Comparison of ENCODE assay signal across 33 cellular contexts in genomic region chr6:131754088-131754487, GRCh38. TPM values are rescaled to one million over a fixed set of nuclear protein-coding genes. Genes with fewer than 3 reads are reported as not detected.
DNase-seq lines count a peak whose midpoint lies in the region; ATAC-seq and TF ChIP-seq lines count a peak whose summit lies in the region.
"Had no signal": no experiment of that assay in that cellular context is flagged by ENCODE, and none has a peak within 500 bp of the region (broad histone marks: within the 10 kb centered on the region; RNA-seq: fewer than 3 reads in every experiment).

No MANE protein-coding gene starts in this region.

- no peak overlapping the region for H2AK5ac ChIP-seq in mesenchymal stem cell (ENCODE audit: low read length, severe bottlenecking)

- no peaks in the 10 kb centered on the region for H3K27me3 Mint-ChIP-seq in HFFc6 (ENCODE audit: insufficient read depth)
- H3K27me3 Mint-ChIP-seq in natural killer cell treated with Interleukin-12 subunit alpha and Interleukin-12 subunit beta and Interleukin-15 and Interleukin-18, amount 100 ng/mL, for 72 hours: peaks cover 19 to 33% of the 10 kb centered on the region in 2 donors

- H3K36me3 Mint-ChIP-seq in HFFc6 (ENCODE audit: low read depth): peaks cover 11% of the 10 kb centered on the region; the same call in 1 of the 2 replicates
- H3K36me3 Mint-ChIP-seq in natural killer cell treated with Interleukin-12 subunit alpha and Interleukin-12 subunit beta and Interleukin-15 and Interleukin-18, amount 100 ng/mL, for 72 hours: no peaks in the 10 kb centered on the region

- peaks cover 1% of the 10 kb centered on the region for H3K4me1 ChIP-seq in mesenchymal stem cell (ENCODE audit: control insufficient read depth, insufficient read depth, low read depth, low read length)
- no peaks in the 10 kb centered on the region for H3K4me1 ChIP-seq in upper lobe of right lung
- H3K4me1 ChIP-seq: breast epithelium, lower lobe of right lung, Peyer's patch, upper lobe of left lung had no signal

- 33% methylated on average over 1 of the region's 1 CpG for WGBS in mesenchymal stem cell

- H3K18ac ChIP-seq in mesenchymal stem cell (ENCODE audit: low read depth in 1 of 2, low read length in 2 of 2): peak overlapping the region; percentile 43 to 57

- no peak overlapping the region for H3K23ac ChIP-seq in mesenchymal stem cell (ENCODE audit: low read length in 2 of 2)

- H3K27ac ChIP-seq in brain microvascular endothelial cell (peak overlapping the region; percentile 57), mesenchymal stem cell (ENCODE audit: low read length, poor library complexity, severe bottlenecking) (no peak overlapping the region), upper lobe of right lung (no peak overlapping the region)
- H3K27ac ChIP-seq: breast epithelium, lower lobe of right lung, Peyer's patch, upper lobe of left lung had no signal

- no peak overlapping the region for H3K14ac ChIP-seq in mesenchymal stem cell (ENCODE audit: low read length in 2 of 2)

- peak; percentile 72 for DNase-seq in AG09309 (ENCODE audit: low read depth)
- DNase-seq in HFFc6: peak; percentile 50
- peak; percentile 22 for DNase-seq in brain microvascular endothelial cell
- peak; percentile 22 for DNase-seq in mesenchymal stem cell
- DNase-seq in natural killer cell treated with Interleukin-12 subunit alpha and Interleukin-12 subunit beta and Interleukin-15 and Interleukin-18, amount 100 ng/mL, for 72 hours (ENCODE audit: low spot score): no peak
- DNase-seq in upper lobe of right lung: no peak
- no peak for DNase-seq in NOMO-1 treated with dmso at 0.1 percent for 144 hours (lab: John Stamatoyannopoulos, UW; ENCODE audit: unreplicated experiment)
- no peak for DNase-seq in stimulated activated CD4-positive, alpha-beta T cell treated with anti-CD3 and anti-CD28 coated beads, Interleukin-4, amount 100 ng/mL, for 1 hour
- DNase-seq: activated CD4-positive, alpha-beta T cell treated with anti-CD3 and anti-CD28 coated beads for 1 hour; activated CD8-positive, alpha-beta memory T cell treated with anti-CD3 and anti-CD28 coated beads for 24 hours; activated gamma-delta T cell; activated T-cell treated with anti-CD3 and anti-CD28 coated beads, Interleukin-2, amount 50 U/mL, for 1 hour; effector memory CD4-positive, alpha-beta T cell; glutamatergic neuron; KG1; lower lobe of right lung; NCI-H146; NCI-H510A; Peyer's patch; stimulated activated CD4-positive, alpha-beta T cell treated with anti-CD3 and anti-CD28 coated beads, Interleukin-1b, Interleukin-23, amount 100 ng/mL, for 48 hours; substantia nigra; T-helper 1 cell; upper lobe of left lung had no signal

- intact Hi-C loops in upper lobe of right lung (cut with DNase I): no loop called here

- ATAC-seq in natural killer cell treated with Interleukin-12 subunit alpha and Interleukin-12 subunit beta and Interleukin-15 and Interleukin-18, amount 100 ng/mL, for 72 hours: no peak
- ATAC-seq in upper lobe of right lung: no peak
- ATAC-seq: lower lobe of right lung had no signal

- H3K9ac ChIP-seq in mesenchymal stem cell (ENCODE audit: low read length): no peak overlapping the region

- H3K4me3 Mint-ChIP-seq in HFFc6: peak overlapping the region; percentile 74
- no peak overlapping the region for H3K4me3 Mint-ChIP-seq in natural killer cell treated with Interleukin-12 subunit alpha and Interleukin-12 subunit beta and Interleukin-15 and Interleukin-18, amount 100 ng/mL, for 72 hours
- H3K4me3 Mint-ChIP-seq: neural crest cell had no signal

- H3K9me3 ChIP-seq in mesenchymal stem cell (ENCODE audit: control insufficient read depth, low read length) (peaks cover 14% of the 10 kb centered on the region), upper lobe of right lung (no peaks in the 10 kb centered on the region)
- H3K9me3 ChIP-seq: breast epithelium, lower lobe of right lung, Peyer's patch, upper lobe of left lung had no signal

- TF ChIP-seq CTCF in AG09309 (IDR thresholded peaks at IDR 0.05; ENCODE audit: control insufficient read depth, insufficient read depth, low read depth, low read length, missing control alignments) (no peak), HFFc6 (IDR thresholded peaks at IDR 0.05) (no peak), brain microvascular endothelial cell (IDR thresholded peaks at IDR 0.05; ENCODE audit: low read depth, low read length, missing control alignments) (no peak), upper lobe of right lung (IDR thresholded peaks at IDR 0.05) (no peak)

- peaks cover 68% of the 10 kb centered on the region for H3K4me1 Mint-ChIP-seq in HFFc6 (ENCODE audit: low read depth)
- H3K4me1 Mint-ChIP-seq in natural killer cell treated with Interleukin-12 subunit alpha and Interleukin-12 subunit beta and Interleukin-15 and Interleukin-18, amount 100 ng/mL, for 72 hours (ENCODE audit: low read depth in 2 of 2): peaks cover 0 to 2% of the 10 kb centered on the region in 2 donors
- H3K4me1 Mint-ChIP-seq: neural crest cell had no signal

- in situ Hi-C loops in brain microvascular endothelial cell (cut with HindIII; ENCODE audit: low pct_ligation_motif_present, low sequenced_read_pairs): no loop called here

- peak overlapping the region in 1 of 2 experiments; percentile 82 for H3K4ac ChIP-seq in mesenchymal stem cell (ENCODE audit: low read depth in 1 of 2, low read length in 2 of 2)

- no peaks in the 10 kb centered on the region for H3K79me1 ChIP-seq in mesenchymal stem cell (replicated peaks; ENCODE audit: low read length, poor library complexity, severe bottlenecking)

- H3K27ac Mint-ChIP-seq in HFFc6: peak overlapping the region; percentile 91
- H3K27ac Mint-ChIP-seq in natural killer cell treated with Interleukin-12 subunit alpha and Interleukin-12 subunit beta and Interleukin-15 and Interleukin-18, amount 100 ng/mL, for 72 hours: no peak overlapping the region

- no peaks in the 10 kb centered on the region for H3K27me3 ChIP-seq in brain microvascular endothelial cell (replicated peaks)
- no peaks in the 10 kb centered on the region for H3K27me3 ChIP-seq in mesenchymal stem cell (ENCODE audit: control insufficient read depth in 1 of 2, insufficient read depth in 1 of 2, low read length in 2 of 2)
- no peaks in the 10 kb centered on the region for H3K27me3 ChIP-seq in upper lobe of right lung
- H3K27me3 ChIP-seq: breast epithelium, Peyer's patch, upper lobe of left lung had no signal

- H3K36me3 ChIP-seq in brain microvascular endothelial cell (replicated peaks): no peaks in the 10 kb centered on the region
- H3K36me3 ChIP-seq in mesenchymal stem cell (ENCODE audit: control insufficient read depth in 1 of 2, insufficient read depth in 2 of 2, low read depth in 1 of 2, low read length in 2 of 2): no peaks in the 10 kb centered on the region
- no peaks in the 10 kb centered on the region for H3K36me3 ChIP-seq in upper lobe of right lung
- H3K36me3 ChIP-seq: breast epithelium, lower lobe of right lung, Peyer's patch, upper lobe of left lung had no signal

- H3K4me3 ChIP-seq in AG09309 (ENCODE audit: control insufficient read depth, low read depth, low read length) (no peak overlapping the region), brain microvascular endothelial cell (ENCODE audit: low read depth, low read length) (no peak overlapping the region), mesenchymal stem cell (ENCODE audit: insufficient read depth in 1 of 2, low read depth in 1 of 2, low read length in 2 of 2) (peak overlapping the region in 1 of 2 experiments; percentile 32), upper lobe of right lung (no peak overlapping the region)
- H3K4me3 ChIP-seq: breast epithelium, lower lobe of right lung, Peyer's patch, upper lobe of left lung had no signal

- H3K4me2 ChIP-seq in mesenchymal stem cell (ENCODE audit: low read length, poor library complexity, severe bottlenecking): no peak overlapping the region

- H4K8ac ChIP-seq in mesenchymal stem cell (ENCODE audit: low read length): no peak overlapping the region

- no peak overlapping the region for H2AFZ ChIP-seq in mesenchymal stem cell (ENCODE audit: low read depth, low read length)

- no peak overlapping the region for H2BK5ac ChIP-seq in mesenchymal stem cell (ENCODE audit: low read depth, low read length, poor library complexity, severe bottlenecking)

- H2BK15ac ChIP-seq in mesenchymal stem cell (ENCODE audit: low read depth, poor library complexity, severe bottlenecking): no peak overlapping the region

- no peak overlapping the region for H4K91ac ChIP-seq in mesenchymal stem cell (ENCODE audit: low read length)

- peak overlapping the region in 1 of 2 experiments; percentile 71 for H2BK12ac ChIP-seq in mesenchymal stem cell (ENCODE audit: low read length in 2 of 2)

- H2BK120ac ChIP-seq in mesenchymal stem cell (ENCODE audit: low read depth, low read length): peak overlapping the region; percentile 19

- no peaks in the 10 kb centered on the region for H3K9me3 Mint-ChIP-seq in HFFc6
- H3K9me3 Mint-ChIP-seq in natural killer cell treated with Interleukin-12 subunit alpha and Interleukin-12 subunit beta and Interleukin-15 and Interleukin-18, amount 100 ng/mL, for 72 hours: peaks cover 3% of the 10 kb centered on the region

RNA-seq across cellular contexts. Expression of gene CTAGE9, which starts 43.3 kb away (rescaled TPM):
- not detected for total RNA-seq in HFFc6 (2021; fragmentation: NEBNext Ultra II Directional; extraction: Animal tissue kit (Norgen Biotek cat#: 25700))
- polyA plus RNA-seq in mesenchymal stem cell (2013, experiment 1 of 2): not detected
- not detected for polyA plus RNA-seq in mesenchymal stem cell (2013, experiment 2 of 2)
- total RNA-seq in natural killer cell treated with Interleukin-12 subunit alpha and Interleukin-12 subunit beta and Interleukin-15 and Interleukin-18, amount 100 ng/mL, for 72 hours: not detected
- total RNA-seq in upper lobe of right lung: not detected
- total RNA-seq: A673, G401, HT1080, kidney epithelial cell, lower lobe of right lung, neural crest cell, Peyer's patch, skeletal muscle tissue, upper lobe of left lung had no signal
- polyA plus RNA-seq: esophagus had no signal

RNA-seq across cellular contexts. Expression of gene OR2A4, which starts 52.9 kb away (rescaled TPM):
- not detected for total RNA-seq in HFFc6 (2021; fragmentation: NEBNext Ultra II Directional; extraction: Animal tissue kit (Norgen Biotek cat#: 25700))
- polyA plus RNA-seq in mesenchymal stem cell (2013, experiment 1 of 2): not detected
- polyA plus RNA-seq in mesenchymal stem cell (2013, experiment 2 of 2): not detected
- total RNA-seq in natural killer cell treated with Interleukin-12 subunit alpha and Interleukin-12 subunit beta and Interleukin-15 and Interleukin-18, amount 100 ng/mL, for 72 hours: under 1 TPM in 1 of 2 donors, not detected in 1; 0.21 TPM
- total RNA-seq in upper lobe of right lung: not detected
- total RNA-seq: A673, G401, HT1080, kidney epithelial cell, lower lobe of right lung, mucosa of gallbladder, neural crest cell had no signal
- polyA plus RNA-seq: adipose tissue, esophagus had no signal

RNA-seq across cellular contexts. Expression of gene ENPP1, which starts 53.7 kb away (rescaled TPM):
- 10 to 100 TPM; 30.1 to 39.5 (median 36.3) TPM for total RNA-seq in HFFc6 (2021; fragmentation: NEBNext Ultra II Directional; extraction: Animal tissue kit (Norgen Biotek cat#: 25700))
- polyA plus RNA-seq in mesenchymal stem cell (2013, experiment 1 of 2): 2.5 TPM
- 2.6 TPM for polyA plus RNA-seq in mesenchymal stem cell (2013, experiment 2 of 2)
- total RNA-seq in natural killer cell treated with Interleukin-12 subunit alpha and Interleukin-12 subunit beta and Interleukin-15 and Interleukin-18, amount 100 ng/mL, for 72 hours: 1 to 10 TPM; 1.0 to 9.5 TPM
- 3.4 TPM for total RNA-seq in upper lobe of right lung
- total RNA-seq: G401 had no signal

Comparison
In these comparisons a context has a peak if more than half of its experiments do, and no peak if none do; other contexts are left out.
1. DNase-seq: peak in AG09309 (single experiment), HFFc6 (single experiment), brain microvascular endothelial cell (single experiment) and mesenchymal stem cell (single experiment); none in natural killer cell treated with Interleukin-12 subunit alpha and Interleukin-12 subunit beta and Interleukin-15 and Interleukin-18, amount 100 ng/mL, for 72 hours (single experiment), upper lobe of right lung (single experiment), NOMO-1 treated with dmso at 0.1 percent for 144 hours (single experiment) and stimulated activated CD4-positive, alpha-beta T cell treated with anti-CD3 and anti-CD28 coated beads, Interleukin-4, amount 100 ng/mL, for 1 hour (single experiment).